In the genomic region with DNA sequence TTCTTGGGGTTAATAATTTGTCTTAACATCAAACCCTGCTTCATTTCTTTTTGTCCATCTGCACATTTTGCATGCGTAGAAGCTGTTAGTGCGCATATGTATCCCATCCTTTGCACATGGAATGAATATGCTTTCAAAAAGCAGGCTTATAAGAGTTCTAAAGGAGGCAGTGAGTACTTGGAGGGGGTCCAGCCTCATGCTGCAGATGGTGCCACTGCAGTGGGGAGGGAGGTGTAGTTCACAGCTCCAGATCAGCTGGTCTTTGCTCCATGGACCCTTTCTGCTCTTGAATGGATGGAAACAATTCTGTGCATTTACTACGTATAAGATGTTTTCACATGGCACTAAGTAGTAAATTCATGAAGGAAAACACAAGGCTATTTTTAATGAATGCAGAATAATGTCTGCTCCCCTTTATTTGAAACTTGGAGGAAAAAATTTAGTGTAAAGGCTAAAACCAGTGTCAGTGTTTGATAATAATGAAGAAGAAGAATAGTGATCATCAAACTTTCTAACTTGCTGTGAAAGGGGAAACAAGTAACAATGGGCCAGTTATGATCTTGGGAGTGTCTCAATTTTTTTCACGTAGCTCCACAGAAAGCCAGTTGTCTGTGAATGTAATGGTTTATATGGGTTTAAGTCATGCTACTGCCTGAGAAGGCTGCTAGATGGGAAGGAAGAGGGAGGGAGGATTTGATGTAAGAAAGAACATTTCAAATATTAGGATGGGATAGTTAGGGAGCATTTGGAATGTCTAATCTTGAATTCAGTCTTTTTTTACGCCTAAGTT, we compare ENCODE assay signal across 16 cellular contexts.
"Had no signal": no experiment of that assay in that cellular context is flagged by ENCODE, and none has a peak within 500 bp of the region (broad histone marks: within the 10 kb centered on the region; RNA-seq: fewer than 3 reads in every experiment).

No MANE protein-coding gene starts in this region.

- H3K36me3 ChIP-seq: esophagus squamous epithelium, heart right ventricle, neutrophil, tibial artery, upper lobe of right lung, vagina had no signal

- H3K9me3 Mint-ChIP-seq: effector memory CD8-positive, alpha-beta T cell; nephron progenitor cell had no signal

- H3K27me3 ChIP-seq: esophagus squamous epithelium, heart right ventricle, neutrophil, tibial artery, upper lobe of right lung, vagina had no signal

- ATAC-seq: effector memory CD8-positive, alpha-beta T cell; heart right ventricle; right cardiac atrium had no signal

- H3K4me3 ChIP-seq: esophagus squamous epithelium, heart right ventricle, tibial artery, upper lobe of right lung, vagina had no signal

- DNase-seq: effector memory CD8-positive, alpha-beta T cell; esophagus squamous epithelium; foreskin fibroblast; heart right ventricle; kidney glomerular epithelial cell; naive thymus-derived CD4-positive, alpha-beta T cell; nephron progenitor cell; right cardiac atrium; small intestine; stimulated activated CD4-positive, alpha-beta T cell treated with anti-CD3 and anti-CD28 coated beads, Interleukin-12 subunit alpha, Interleukin-12 subunit beta, amount 100 ng/mL, for 4 hours; stimulated activated naive CD4-positive, alpha-beta T cell treated with Interleukin-2 at 50 U/mL for 16 hours; tibial artery; upper lobe of right lung had no signal

- H3K27ac Mint-ChIP-seq: effector memory CD8-positive, alpha-beta T cell; naive thymus-derived CD4-positive, alpha-beta T cell; nephron progenitor cell; progenitor cell of endocrine pancreas had no signal

- H3K9me3 ChIP-seq: esophagus squamous epithelium, heart right ventricle, neutrophil, tibial artery, upper lobe of right lung, vagina had no signal

- H3K4me1 Mint-ChIP-seq: nephron progenitor cell had no signal

- H3K27ac ChIP-seq: esophagus squamous epithelium, neutrophil, tibial artery, upper lobe of right lung, vagina had no signal

- H3K4me1 ChIP-seq: esophagus squamous epithelium, tibial artery, upper lobe of right lung, vagina had no signal

- H3K4me3 Mint-ChIP-seq: effector memory CD8-positive, alpha-beta T cell; naive thymus-derived CD4-positive, alpha-beta T cell; nephron progenitor cell had no signal
